13 cellular contexts compared by ENCODE assay signal in genomic region chr10:109881481-109881880, GRCh38. TPM values are rescaled to one million over a fixed set of nuclear protein-coding genes. Genes with fewer than 3 reads are reported as not detected.
DNase-seq lines count a peak whose midpoint lies in the region; ATAC-seq lines count a peak whose summit lies in the region.
"Had no signal": no experiment of that assay in that cellular context is flagged by ENCODE, and none has a peak within 500 bp of the region (broad histone marks: within the 10 kb centered on the region; RNA-seq: fewer than 3 reads in every experiment).

No MANE protein-coding gene starts in this region.

- H3K27ac ChIP-seq in Karpas-422 (ENCODE audit: low read length), result peak overlapping the region; percentile 75
- peak overlapping the region; percentile 21 for H3K27ac ChIP-seq in substantia nigra (ENCODE audit: low read depth, low read length, poor library complexity, severe bottlenecking)
- H3K27ac ChIP-seq: BLaER1, esophagus muscularis mucosa had no signal

- H3K9me3 ChIP-seq in Karpas-422 (ENCODE audit: low read length), result no peaks in the 10 kb centered on the region
- H3K9me3 ChIP-seq: BLaER1, esophagus muscularis mucosa had no signal

- H3K4me2 ChIP-seq in Karpas-422 (ENCODE audit: low read depth, low read length, poor library complexity, severe bottlenecking), result peak overlapping the region; percentile 46
- H3K4me2 ChIP-seq: BLaER1 had no signal

- DNase-seq in Karpas-422 (no peak), substantia nigra (lab: John Stamatoyannopoulos, UW) (peak in 3 of 49 donors; percentile 7 to 23 (median 10)), NCI-H187 (lab: John Stamatoyannopoulos, UW) (no peak), SIG-M5 (lab: John Stamatoyannopoulos, UW) (no peak)
- DNase-seq: activated CD4-positive, alpha-beta T cell treated with anti-CD3 and anti-CD28 coated beads for 36 hours; activated T-cell treated with anti-CD3 and anti-CD28 coated beads, Interleukin-2, amount 50 U/mL, for 4 hours; amniotic stem cell; NCI-H2107 had no signal

- no peaks in the 10 kb centered on the region for H4K20me1 ChIP-seq in Karpas-422 (ENCODE audit: insufficient read depth, low read depth, low read length)
- H4K20me1 ChIP-seq: BLaER1 had no signal

- no peaks in the 10 kb centered on the region for H3K9me2 ChIP-seq in Karpas-422 (replicated peaks; ENCODE audit: insufficient read depth, low read length)

- ATAC-seq in GM19463 (IDR thresholded peaks at IDR 0.05; ENCODE audit: unreplicated experiment) (peak; percentile 14), HG02798 (IDR thresholded peaks at IDR 0.05; ENCODE audit: poor library complexity, unreplicated experiment) (peak; percentile 25), GM21447 (IDR thresholded peaks at IDR 0.05; ENCODE audit: unreplicated experiment) (no peak)
- ATAC-seq: activated CD4-positive, alpha-beta T cell treated with anti-CD3 and anti-CD28 coated beads for 36 hours; activated T-cell treated with anti-CD3 and anti-CD28 coated beads, Interleukin-2, amount 50 U/mL, for 4 hours had no signal

- H3K36me3 ChIP-seq in Karpas-422 (ENCODE audit: insufficient read depth, low read length), result peaks cover 49% of the 10 kb centered on the region

- H3K4me1 ChIP-seq in Karpas-422 (ENCODE audit: low read length), result peaks cover 48% of the 10 kb centered on the region

- peaks cover 8% of the 10 kb centered on the region; the same call in 1 of the 2 replicates for H3K79me2 ChIP-seq in Karpas-422 (ENCODE audit: low read length)

- H3K9ac ChIP-seq in Karpas-422 (ENCODE audit: low read length), result peak overlapping the region; percentile 38
- H3K9ac ChIP-seq: BLaER1 had no signal

- H3K27me3 ChIP-seq in Karpas-422 (ENCODE audit: low read length), result no peaks in the 10 kb centered on the region
- H3K27me3 ChIP-seq: BLaER1, esophagus muscularis mucosa had no signal

- no peak overlapping the region for H3K4me3 ChIP-seq in Karpas-422 (ENCODE audit: low read length)
- H3K4me3 ChIP-seq: BLaER1, esophagus muscularis mucosa had no signal

- H2AFZ ChIP-seq in Karpas-422 (ENCODE audit: low read length), result no peak overlapping the region

RNA-seq across cellular contexts. Expression of gene XPNPEP1, which starts 41.8 kb away (rescaled TPM):
- 198 and 201 TPM in 2 replicates for total RNA-seq in Karpas-422 (2014; rRNA removed; shearing (Covaris generic); ENCODE audit: low replicate concordance)
